Comparison of ENCODE assay signal across 7 cellular contexts in the genomic region with DNA sequence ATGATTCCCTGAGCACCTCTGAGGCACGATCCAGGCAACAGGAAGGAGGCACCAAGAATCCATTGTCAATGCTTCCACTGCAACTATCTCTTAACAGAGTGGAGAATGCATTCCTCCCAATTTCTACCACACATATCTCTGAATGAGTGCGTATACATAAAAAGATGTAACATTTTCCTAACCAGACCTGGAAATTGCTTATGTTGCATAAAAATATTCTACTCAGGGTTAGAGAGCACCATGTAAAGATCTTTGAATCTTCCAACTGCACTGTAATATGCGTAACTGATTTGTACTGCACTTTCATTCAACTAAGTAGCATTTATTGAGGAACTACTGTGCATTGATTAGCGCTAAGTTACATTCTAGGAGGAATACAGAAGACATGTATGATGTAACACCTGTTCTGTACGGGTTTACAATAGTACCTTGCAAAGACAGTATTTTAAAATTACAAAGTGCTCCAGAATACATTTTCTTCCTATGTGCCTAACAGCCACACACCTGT.
"Had no signal": no experiment of that assay in that cellular context is flagged by ENCODE, and none has a peak within 500 bp of the region (broad histone marks: within the 10 kb centered on the region; RNA-seq: fewer than 3 reads in every experiment).

No MANE protein-coding gene starts in this region.

- H3K4me3 ChIP-seq: GM23338, HAP-1 had no signal

- DNase-seq: H7, Kasumi-1, KG1 had no signal

- H3K27ac ChIP-seq: HL-60 had no signal

- H3K36me3 ChIP-seq: HAP-1 had no signal

- ATAC-seq: GM23338, HCT116 had no signal

- H3K9me3 ChIP-seq: HAP-1 had no signal

- H3K4me2 ChIP-seq: GM23338 had no signal

- H2AFZ ChIP-seq: GM23338 had no signal
